22 cellular contexts compared by ENCODE assay signal in genomic region chr2:126506786-126507185, GRCh38.
DNase-seq lines count a peak whose midpoint lies in the region; ATAC-seq and TF ChIP-seq lines count a peak whose summit lies in the region.
"Had no signal": no experiment of that assay in that cellular context is flagged by ENCODE, and none has a peak within 500 bp of the region (broad histone marks: within the 10 kb centered on the region; RNA-seq: fewer than 3 reads in every experiment).

No MANE protein-coding gene starts in this region.

- H3K9me3 Mint-ChIP-seq in GM23338 (no peaks in the 10 kb centered on the region), endodermal cell (no peaks in the 10 kb centered on the region), neural progenitor cell (no peaks in the 10 kb centered on the region)

- H3K27me3 ChIP-seq in GM23338 (ENCODE audit: insufficient read depth) (no peaks in the 10 kb centered on the region), endodermal cell (ENCODE audit: control insufficient read depth, insufficient read depth, low read length, poor library complexity, severe bottlenecking) (no peaks in the 10 kb centered on the region), neural progenitor cell (no peaks in the 10 kb centered on the region)

- no peaks in the 10 kb centered on the region for H4K20me1 ChIP-seq in GM23338 (replicated peaks; ENCODE audit: insufficient read depth)
- H4K20me1 ChIP-seq in neural progenitor cell (ENCODE audit: low read depth), result no peaks in the 10 kb centered on the region

- H3K9me2 ChIP-seq in GM23338 (ENCODE audit: insufficient read depth), result no peaks in the 10 kb centered on the region

- H3K27ac ChIP-seq in GM23338 (ENCODE audit: low read depth) (no peak overlapping the region), endodermal cell (ENCODE audit: low read depth, low read length) (peak overlapping the region; percentile 13), neural progenitor cell (no peak overlapping the region)
- H3K27ac ChIP-seq: C4-2B had no signal

- H3K4me2 ChIP-seq in GM23338 (no peak overlapping the region), neural progenitor cell (no peak overlapping the region)

- H3K36me3 ChIP-seq in GM23338 (ENCODE audit: insufficient read depth), result no peaks in the 10 kb centered on the region
- no peaks in the 10 kb centered on the region for H3K36me3 ChIP-seq in endodermal cell (ENCODE audit: control insufficient read depth, insufficient read depth, low read length)
- no peaks in the 10 kb centered on the region for H3K36me3 ChIP-seq in neural progenitor cell
- H3K36me3 ChIP-seq: HAP-1 had no signal

- WGBS in endodermal cell (ENCODE audit: insufficient coverage in 1 of 2, insufficient read length in 1 of 2), 2 experiments, result 25 to 43% methylated on average over 1 of the region's 1 CpG

- ATAC-seq in GM18868 (IDR thresholded peaks at IDR 0.05; ENCODE audit: unreplicated experiment) (peak; percentile 13), GM23338 (peak; percentile 65), GM21360 (IDR thresholded peaks at IDR 0.05; ENCODE audit: unreplicated experiment) (no peak), GM19463 (IDR thresholded peaks at IDR 0.05; ENCODE audit: unreplicated experiment) (no peak)

- H3K4me1 Mint-ChIP-seq in GM23338 (peaks cover 20% of the 10 kb centered on the region), endodermal cell (peaks cover 13% of the 10 kb centered on the region), neural progenitor cell (peaks cover 13% of the 10 kb centered on the region)

- H3K27ac Mint-ChIP-seq in GM23338, result no peak overlapping the region
- H3K27ac Mint-ChIP-seq in endodermal cell, result no peak overlapping the region
- no peak overlapping the region for H3K27ac Mint-ChIP-seq in neural progenitor cell

- H3K9me3 ChIP-seq in endodermal cell (ENCODE audit: control insufficient read depth, low read length) (no peaks in the 10 kb centered on the region), neural progenitor cell (ENCODE audit: low read depth) (no peaks in the 10 kb centered on the region)
- H3K9me3 ChIP-seq: HAP-1 had no signal

- no peak overlapping the region for H2AFZ ChIP-seq in GM23338
- H2AFZ ChIP-seq in neural progenitor cell (replicated peaks), result peak overlapping the region; percentile 75

- H3K4me1 ChIP-seq in GM23338 (ENCODE audit: insufficient read depth), result 0 out of 2 replicates have a peak, but pooled peaks cover 4% of the 10 kb centered on the region
- H3K4me1 ChIP-seq in endodermal cell (ENCODE audit: control insufficient read depth, insufficient read depth, low read length), result peaks cover 7% of the 10 kb centered on the region
- H3K4me1 ChIP-seq in neural progenitor cell, result peaks cover 12% of the 10 kb centered on the region
- H3K4me1 ChIP-seq: HAP-1 had no signal

- H3K27me3 Mint-ChIP-seq in GM23338 (ENCODE audit: insufficient read depth, low read depth, poor library complexity) (no peaks in the 10 kb centered on the region), endodermal cell (ENCODE audit: insufficient read depth) (no peaks in the 10 kb centered on the region), neural progenitor cell (ENCODE audit: insufficient read depth, low read depth) (peaks cover 2% of the 10 kb centered on the region)

- peak; percentile 3 for DNase-seq in GM23338 (ENCODE audit: low spot score)
- no peak for DNase-seq in endodermal cell
- DNase-seq in neural progenitor cell (ENCODE audit: low spot score), result no peak
- DNase-seq in Kasumi-1 (lab: John Stamatoyannopoulos, UW), result no peak
- DNase-seq in NCI-H510A treated with DMSO at 0.1 percent for 48 hours (lab: John Stamatoyannopoulos, UW), result no peak
- DNase-seq: ACHN; AML-193; KG1; MV-4-11; NCI-H1694 treated with DMSO at 0.1 percent for 48 hours; NCI-H2107; NCI-H345; NCI-H526; NK-92 treated with Interleukin-12 subunit alpha and Interleukin-12 subunit beta, amount 100 ng/mL, for 24 hours; Right ventricle myocardium superior; SW 1271; T-helper 2 cell had no signal

- H3F3A ChIP-seq in GM23338 (replicated peaks; ENCODE audit: low read depth) (no peaks in the 10 kb centered on the region), neural progenitor cell (ENCODE audit: low read depth) (peaks cover 9% of the 10 kb centered on the region)

- TF ChIP-seq CTCF in GM23338 (conservative IDR thresholded peaks at IDR 0.05; ENCODE audit: low read depth in 2 of 2) (no peak), endodermal cell (conservative IDR thresholded peaks at IDR 0.05) (peak; percentile 40), neural progenitor cell (IDR thresholded peaks at IDR 0.05) (peak; percentile 8)

- H3K4me3 ChIP-seq in GM23338, result no peak overlapping the region
- H3K4me3 ChIP-seq in endodermal cell (ENCODE audit: low read length), result no peak overlapping the region
- H3K4me3 ChIP-seq in neural progenitor cell, result no peak overlapping the region
- H3K4me3 ChIP-seq: HAP-1 had no signal

- H3K4me3 Mint-ChIP-seq in GM23338 (peak overlapping the region; percentile 3; the same call in 1 of the 3 replicates), endodermal cell (no peak overlapping the region), neural progenitor cell (no peak overlapping the region)

- H3K79me2 ChIP-seq in GM23338 (replicated peaks; ENCODE audit: insufficient read depth) (no peaks in the 10 kb centered on the region), neural progenitor cell (ENCODE audit: low read depth) (no peaks in the 10 kb centered on the region)

- H3K9ac ChIP-seq in endodermal cell (ENCODE audit: extremely low read depth, low read length, poor library complexity, severe bottlenecking) (no peak overlapping the region), neural progenitor cell (no peak overlapping the region)

- H3K36me3 Mint-ChIP-seq in GM23338 (ENCODE audit: low read depth), result no peaks in the 10 kb centered on the region
- H3K36me3 Mint-ChIP-seq in endodermal cell (ENCODE audit: low read depth), result no peaks in the 10 kb centered on the region
- no peaks in the 10 kb centered on the region for H3K36me3 Mint-ChIP-seq in neural progenitor cell

TF ChIP-seq in GM23338, 12 proteins besides CTCF, POLR2A, EP300 and RAD21 (continues in another document):
- TF ChIP-seq ZNF462 (CRISPR knock-in tag; IDR thresholded peaks at IDR 0.05) (no peak), ZNF331 (CRISPR knock-in tag; IDR thresholded peaks at IDR 0.05; ENCODE audit: low read depth) (no peak), EZH2 (IDR thresholded peaks at IDR 0.05; ENCODE audit: low read depth, unreplicated experiment) (no peak), POLR2AphosphoS5 (IDR thresholded peaks at IDR 0.05; ENCODE audit: low read depth) (no peak), STAT1 (IDR thresholded peaks at IDR 0.05; ENCODE audit: unreplicated experiment) (no peak), NANOG (IDR thresholded peaks at IDR 0.05; ENCODE audit: borderline replicate concordance) (no peak)

Comparison
In these comparisons a context has a peak if more than half of its experiments do, and no peak if none do; other contexts are left out.
1. ATAC-seq: peak in GM18868 (single experiment) and GM23338 (single experiment); none in GM21360 (single experiment) and GM19463 (single experiment).
2. CTCF ChIP-seq: peak in endodermal cell (single experiment) and neural progenitor cell (single experiment); none in GM23338 (0 of 2).